1 cellular context compared by ENCODE assay signal in genomic region chr20:10985536-10985935, GRCh38.
TF ChIP-seq lines count a peak whose summit lies in the region.

No MANE protein-coding gene starts in this region.

TF ChIP-seq in HepG2, 621 proteins besides CTCF, POLR2A, EP300 and RAD21 (continued from another document):
- TF ChIP-seq, protein P1, sequence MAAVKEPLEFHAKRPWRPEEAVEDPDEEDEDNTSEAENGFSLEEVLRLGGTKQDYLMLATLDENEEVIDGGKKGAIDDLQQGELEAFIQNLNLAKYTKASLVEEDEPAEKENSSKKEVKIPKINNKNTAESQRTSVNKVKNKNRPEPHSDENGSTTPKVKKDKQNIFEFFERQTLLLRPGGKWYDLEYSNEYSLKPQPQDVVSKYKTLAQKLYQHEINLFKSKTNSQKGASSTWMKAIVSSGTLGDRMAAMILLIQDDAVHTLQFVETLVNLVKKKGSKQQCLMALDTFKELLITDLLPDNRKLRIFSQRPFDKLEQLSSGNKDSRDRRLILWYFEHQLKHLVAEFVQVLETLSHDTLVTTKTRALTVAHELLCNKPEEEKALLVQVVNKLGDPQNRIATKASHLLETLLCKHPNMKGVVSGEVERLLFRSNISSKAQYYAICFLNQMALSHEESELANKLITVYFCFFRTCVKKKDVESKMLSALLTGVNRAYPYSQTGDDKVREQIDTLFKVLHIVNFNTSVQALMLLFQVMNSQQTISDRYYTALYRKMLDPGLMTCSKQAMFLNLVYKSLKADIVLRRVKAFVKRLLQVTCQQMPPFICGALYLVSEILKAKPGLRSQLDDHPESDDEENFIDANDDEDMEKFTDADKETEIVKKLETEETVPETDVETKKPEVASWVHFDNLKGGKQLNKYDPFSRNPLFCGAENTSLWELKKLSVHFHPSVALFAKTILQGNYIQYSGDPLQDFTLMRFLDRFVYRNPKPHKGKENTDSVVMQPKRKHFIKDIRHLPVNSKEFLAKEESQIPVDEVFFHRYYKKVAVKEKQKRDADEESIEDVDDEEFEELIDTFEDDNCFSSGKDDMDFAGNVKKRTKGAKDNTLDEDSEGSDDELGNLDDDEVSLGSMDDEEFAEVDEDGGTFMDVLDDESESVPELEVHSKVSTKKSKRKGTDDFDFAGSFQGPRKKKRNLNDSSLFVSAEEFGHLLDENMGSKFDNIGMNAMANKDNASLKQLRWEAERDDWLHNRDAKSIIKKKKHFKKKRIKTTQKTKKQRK (IDR thresholded peaks at IDR 0.05; ENCODE audit: low read length): no peak
